Comparison of ENCODE assay signal across 24 cellular contexts in the genomic region with DNA sequence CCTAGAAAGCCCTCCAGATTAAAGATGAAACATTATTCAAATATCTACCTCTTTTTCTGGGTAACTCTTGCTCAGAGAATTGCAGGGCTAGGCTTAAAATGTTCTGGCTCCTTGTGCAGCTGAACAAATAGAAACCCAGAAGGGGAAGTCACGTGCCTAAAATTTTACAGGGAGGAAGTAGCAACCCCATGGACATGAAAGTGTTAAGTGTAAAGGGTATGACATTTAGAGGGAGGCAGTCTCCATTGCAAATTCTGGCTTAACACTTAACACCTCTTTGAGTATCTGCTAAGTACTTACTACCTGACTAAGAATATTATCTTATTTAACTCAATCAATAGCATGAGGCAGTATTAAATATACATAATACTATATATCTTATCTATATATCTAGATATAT.
"Had no signal": no experiment of that assay in that cellular context is flagged by ENCODE, and none has a peak within 500 bp of the region (broad histone marks: within the 10 kb centered on the region; RNA-seq: fewer than 3 reads in every experiment).

No MANE protein-coding gene starts in this region.

- H3K36me3 Mint-ChIP-seq: memory B cell; naive B cell; stimulated activated naive B cell treated with anti-CD40 and anti-IgM and Interleukin-4, amounts not matched to agents 10 μg/mL and 1 μg/mL and 100 μg/mL, for 72 hours had no signal

- H3K9me3 ChIP-seq: esophagus squamous epithelium, gastroesophageal sphincter, lower lobe of right lung, psoas muscle, testis, upper lobe of right lung, vagina had no signal

- H3K4me1 Mint-ChIP-seq: memory B cell; naive B cell; nephron; stimulated activated naive B cell treated with anti-CD40 and anti-IgM and Interleukin-4, amounts not matched to agents 10 μg/mL and 1 μg/mL and 100 μg/mL, for 72 hours; stimulated activated naive CD8-positive, alpha-beta T cell treated with anti-CD3 and anti-CD28 coated beads, Interleukin-15, amount 100 ng/mL, for 72 hours had no signal

- H3K27ac ChIP-seq: esophagus squamous epithelium, gastroesophageal sphincter, left lung, lower lobe of right lung, psoas muscle, spleen, testis, tibial nerve, upper lobe of right lung, vagina had no signal

- H3K27ac Mint-ChIP-seq: dendritic cell treated with granulocyte-macrophage colony-stimulating factor and Interleukin-4, amounts not matched to agents 40 ng/mL and 50 ng/mL, for 4 days; effector memory CD8-positive, alpha-beta T cell; memory B cell; nephron; stimulated activated naive B cell treated with anti-CD40 and anti-IgM and Interleukin-4, amounts not matched to agents 10 μg/mL and 1 μg/mL and 100 μg/mL, for 72 hours had no signal

- H3K4me1 ChIP-seq: esophagus squamous epithelium, gastroesophageal sphincter, left lung, lower lobe of right lung, psoas muscle, spleen, testis, tibial nerve, upper lobe of right lung, vagina had no signal

- H3K4me3 Mint-ChIP-seq: dendritic cell treated with granulocyte-macrophage colony-stimulating factor and Interleukin-4, amounts not matched to agents 40 ng/mL and 50 ng/mL, for 4 days; effector memory CD8-positive, alpha-beta T cell; memory B cell; naive B cell; nephron; stimulated activated naive B cell treated with anti-CD40 and anti-IgM and Interleukin-4, amounts not matched to agents 10 μg/mL and 1 μg/mL and 100 μg/mL, for 72 hours; stimulated activated naive CD8-positive, alpha-beta T cell treated with anti-CD3 and anti-CD28 coated beads, Interleukin-15, amount 100 ng/mL, for 72 hours had no signal

- H3K27me3 ChIP-seq: esophagus squamous epithelium, gastroesophageal sphincter, left lung, testis, tibial nerve, upper lobe of right lung, vagina had no signal

- H3K27me3 Mint-ChIP-seq: dendritic cell treated with granulocyte-macrophage colony-stimulating factor and Interleukin-4, amounts not matched to agents 40 ng/mL and 50 ng/mL, for 4 days; effector memory CD8-positive, alpha-beta T cell had no signal

- H3K9me3 Mint-ChIP-seq: dendritic cell treated with granulocyte-macrophage colony-stimulating factor and Interleukin-4, amounts not matched to agents 40 ng/mL and 50 ng/mL, for 4 days; nephron had no signal

- H3K4me3 ChIP-seq: esophagus squamous epithelium, gastroesophageal sphincter, left lung, lower lobe of right lung, psoas muscle, spleen, testis, tibial nerve, upper lobe of right lung, vagina had no signal

- DNase-seq: effector memory CD8-positive, alpha-beta T cell; esophagus squamous epithelium; foreskin fibroblast; glutamatergic neuron; left lung; lower lobe of right lung; naive B cell; psoas muscle; retina; spleen; stimulated activated CD4-positive, alpha-beta T cell treated with anti-CD3 and anti-CD28 coated beads, Interleukin-15, amount 100 ng/mL, for 24 hours; stimulated activated CD4-positive, alpha-beta T cell treated with anti-CD3 and anti-CD28 coated beads, Interleukin-1b, Interleukin-23, amount 100 ng/mL, for 48 hours; stimulated activated CD4-positive, alpha-beta T cell treated with anti-CD3 and anti-CD28 coated beads, Interleukin-4, amount 100 ng/mL, for 24 hours; stimulated activated naive B cell treated with anti-CD40 and anti-IgM and Interleukin-4, amounts not matched to agents 10 μg/mL and 1 μg/mL and 100 μg/mL, for 72 hours; stimulated activated naive CD8-positive, alpha-beta T cell treated with anti-CD3 and anti-CD28 coated beads, Interleukin-15, amount 100 ng/mL, for 72 hours; testis; upper lobe of right lung had no signal

- ATAC-seq: effector memory CD8-positive, alpha-beta T cell; gastroesophageal sphincter; left lung; lower lobe of right lung; psoas muscle; sciatic nerve; stimulated activated naive B cell treated with anti-CD40 and anti-IgM and Interleukin-4, amounts not matched to agents 10 μg/mL and 1 μg/mL and 100 μg/mL, for 72 hours; stimulated activated naive CD8-positive, alpha-beta T cell treated with anti-CD3 and anti-CD28 coated beads, Interleukin-15, amount 100 ng/mL, for 72 hours; upper lobe of right lung had no signal

- H3K36me3 ChIP-seq: esophagus squamous epithelium, gastroesophageal sphincter, left lung, lower lobe of right lung, spleen, tibial nerve, upper lobe of right lung, vagina had no signal
